ENCODE assay signal across 8 cellular contexts in genomic region chr10:49942339-49942705, GRCh38. TPM values are rescaled to one million over a fixed set of nuclear protein-coding genes. Genes with fewer than 3 reads are reported as not detected.
DNase-seq lines count a peak whose midpoint lies in the region; ATAC-seq and TF ChIP-seq lines count a peak whose summit lies in the region.
"Not testable (repeated sequence)": the region's sequence is repeated elsewhere in the genome, so short reads cannot be mapped to it uniquely, and the experiment has no call there.

No MANE protein-coding gene starts in this region.

- WGBS in mesodermal cell (ENCODE audit: insufficient coverage in 2 of 2), 2 experiments, result 0% methylated on average over 4 to 5 of the region's 12 CpGs

- TF ChIP-seq POLR2A in Peyer's patch (IDR thresholded peaks at IDR 0.05), result not testable (repeated sequence)

- H3K9me3 Mint-ChIP-seq in CD4-positive, CD25-positive, alpha-beta regulatory T cell, result not testable (repeated sequence)

- not testable (repeated sequence) for H3K36me3 Mint-ChIP-seq in CD4-positive, CD25-positive, alpha-beta regulatory T cell

- not testable (repeated sequence) for H3K27me3 Mint-ChIP-seq in CD4-positive, CD25-positive, alpha-beta regulatory T cell

- H3K36me3 ChIP-seq in CD4-positive, CD25-positive, alpha-beta regulatory T cell (ENCODE audit: control insufficient read depth, insufficient read depth, low read length); Peyer's patch; mesodermal cell (ENCODE audit: control insufficient read depth, insufficient read depth, low read length): not testable (repeated sequence)

- not testable (repeated sequence) for H3K9me3 ChIP-seq in CD4-positive, CD25-positive, alpha-beta regulatory T cell (ENCODE audit: control insufficient read depth in 2 of 2, low read length in 2 of 2); Peyer's patch; mesodermal cell (ENCODE audit: control insufficient read depth, low read length)

- TF ChIP-seq CTCF in Peyer's patch (IDR thresholded peaks at IDR 0.05); fibroblast of pulmonary artery (IDR thresholded peaks at IDR 0.05; ENCODE audit: low read length, missing control alignments): not testable (repeated sequence)

- H3K27ac ChIP-seq in CD4-positive, CD25-positive, alpha-beta regulatory T cell (ENCODE audit: insufficient read depth, low read length, poor library complexity, severe bottlenecking), result peak overlapping the region; percentile 55
- H3K27ac ChIP-seq in Peyer's patch (peak overlapping the region; percentile 64 to 79 (median 76)), mesodermal cell (ENCODE audit: low read depth, low read length, severe bottlenecking) (peak overlapping the region; percentile 77), skin epidermis (peak overlapping the region in 20 of 21 experiments; percentile 59 to 94 (median 84))

- H3K4me3 Mint-ChIP-seq in CD4-positive, CD25-positive, alpha-beta regulatory T cell, result peak overlapping the region; percentile 100

- H3K27ac Mint-ChIP-seq in CD4-positive, CD25-positive, alpha-beta regulatory T cell, result peak overlapping the region; percentile 91 to 98 (median 91)

- H3K27me3 ChIP-seq in CD4-positive, CD25-positive, alpha-beta regulatory T cell (ENCODE audit: control insufficient read depth, insufficient read depth, low read length); Peyer's patch: not testable (repeated sequence)

- H3K4me1 Mint-ChIP-seq in CD4-positive, CD25-positive, alpha-beta regulatory T cell, result peaks cover 19 to 53% (median 34%) of the 10 kb centered on the region in 4 donors

- H3K4me3 ChIP-seq in CD4-positive, CD25-positive, alpha-beta regulatory T cell (ENCODE audit: low read depth, low read length), result peak overlapping the region; percentile 94
- H3K4me3 ChIP-seq in Peyer's patch (peak overlapping the region; percentile 76 to 92 (median 87)), fibroblast of pulmonary artery (replicated peaks; ENCODE audit: low read depth, low read length) (peak overlapping the region; percentile 69), mesodermal cell (ENCODE audit: extremely low read depth, insufficient read depth, low read length, poor library complexity, severe bottlenecking) (peak overlapping the region; percentile 70), skin epidermis (peak overlapping the region; percentile 88 to 98 (median 92))

- peak in 1 of 3 donors; percentile 12 for DNase-seq in CD4-positive, CD25-positive, alpha-beta regulatory T cell
- DNase-seq in Peyer's patch, result not testable (repeated sequence)
- DNase-seq in amniotic epithelial cell (ENCODE audit: low read depth) (peak; percentile 12), fibroblast of pulmonary artery (ENCODE audit: low read depth) (peak; percentile 18)

- ATAC-seq in CD4-positive, CD25-positive, alpha-beta regulatory T cell (ENCODE audit: low read depth in 2 of 2), result not testable (repeated sequence)
- ATAC-seq in GM21360 (IDR thresholded peaks at IDR 0.05; ENCODE audit: unreplicated experiment), result peak; percentile 17
- peak; percentile 11 for ATAC-seq in HG03196 (IDR thresholded peaks at IDR 0.05; ENCODE audit: unreplicated experiment)

- H3K4me1 ChIP-seq in CD4-positive, CD25-positive, alpha-beta regulatory T cell (ENCODE audit: control insufficient read depth, insufficient read depth, low read length, poor library complexity, severe bottlenecking), result peaks cover 16% of the 10 kb centered on the region
- H3K4me1 ChIP-seq in Peyer's patch, result peaks cover 0 to 13% (median 0%) of the 10 kb centered on the region in 4 donors
- H3K4me1 ChIP-seq in mesodermal cell (ENCODE audit: control insufficient read depth, insufficient read depth, low read length, poor library complexity, severe bottlenecking), result not testable (repeated sequence)

RNA-seq across cellular contexts. Expression of gene TIMM23B, which starts 0.5 kb away (rescaled TPM):
- 30.0 TPM for total RNA-seq in CD4-positive, CD25-positive, alpha-beta regulatory T cell
- polyA plus RNA-seq in CD4-positive, CD25-positive, alpha-beta regulatory T cell, result 1 to 10 TPM; 8.1 to 9.2 (median 8.4) TPM
- total RNA-seq in Peyer's patch, result 10 to 100 TPM; 16.8 to 36.1 (median 24.8) TPM
- polyA plus RNA-seq in mesodermal cell (2013, experiment 1 of 2), result 11.6 TPM
- polyA plus RNA-seq in mesodermal cell (2013, experiment 2 of 2), result 9.3 TPM

RNA-seq across cellular contexts. Expression of gene PARG, which starts 0.5 kb away (rescaled TPM):
- 30.4 TPM for total RNA-seq in CD4-positive, CD25-positive, alpha-beta regulatory T cell
- polyA plus RNA-seq in CD4-positive, CD25-positive, alpha-beta regulatory T cell, result 10 to 100 TPM in 3 of 4 donors, 1 to 10 TPM in 1; 9.7 to 14.7 (median 12.0) TPM
- 10 to 100 TPM; 21.0 to 77.6 (median 41.8) TPM for total RNA-seq in Peyer's patch
- polyA plus RNA-seq in mesodermal cell (2013, experiment 1 of 2), result 25.8 TPM
- polyA plus RNA-seq in mesodermal cell (2013, experiment 2 of 2), result 23.9 TPM

RNA-seq across cellular contexts. Expression of gene AGAP6, which starts 45.9 kb away (rescaled TPM):
- total RNA-seq in CD4-positive, CD25-positive, alpha-beta regulatory T cell, result 18.9 TPM
- 1 to 10 TPM in 1 of 4 donors, under 1 TPM in 3; 0.26 to 1.6 (median 0.67) TPM for polyA plus RNA-seq in CD4-positive, CD25-positive, alpha-beta regulatory T cell
- 10 to 100 TPM; 20.8 to 46.2 (median 39.7) TPM for total RNA-seq in Peyer's patch
- 14.1 TPM for polyA plus RNA-seq in mesodermal cell (2013, experiment 1 of 2)
- 13.4 TPM for polyA plus RNA-seq in mesodermal cell (2013, experiment 2 of 2)
